Comparison of ENCODE assay signal across 16 cellular contexts in genomic region chr6:152572395-152573061, GRCh38.
DNase-seq lines count a peak whose midpoint lies in the region; ATAC-seq, FAIRE-seq and TF ChIP-seq lines count a peak whose summit lies in the region.
"Had no signal": no experiment of that assay in that cellular context is flagged by ENCODE, and none has a peak within 500 bp of the region (broad histone marks: within the 10 kb centered on the region; RNA-seq: fewer than 3 reads in every experiment).

No MANE protein-coding gene starts in this region.

- no peak overlapping the region for H3K56ac ChIP-seq in IMR-90 (ENCODE audit: extremely low read depth, insufficient read depth, low read length)

- TF ChIP-seq CTCF in A673 (conservative IDR thresholded peaks at IDR 0.05; ENCODE audit: low read depth, low read length): no peak
- TF ChIP-seq CTCF in IMR-90 (conservative IDR thresholded peaks at IDR 0.05; ENCODE audit: low read depth, low read length): no peak
- TF ChIP-seq CTCF in endothelial cell of umbilical vein (IDR thresholded peaks at IDR 0.05; ENCODE audit: extremely low read depth in 1 of 2, insufficient read depth in 1 of 2, low read depth in 1 of 2, low read length in 2 of 2): no peak
- no peak for TF ChIP-seq CTCF in lung (IDR thresholded peaks at IDR 0.05; ENCODE audit: control extremely low read depth, extremely low read depth)
- TF ChIP-seq CTCF in progenitor cell of endocrine pancreas (IDR thresholded peaks at IDR 0.05; ENCODE audit: unreplicated experiment): no peak

- H3K4ac ChIP-seq in IMR-90 (ENCODE audit: low read depth, low read length): no peak overlapping the region

- H2BK5ac ChIP-seq in IMR-90 (ENCODE audit: low read depth, low read length, poor library complexity, severe bottlenecking): no peak overlapping the region

- H3K4me3 Mint-ChIP-seq in progenitor cell of endocrine pancreas (ENCODE audit: low read depth): no peak overlapping the region
- H3K4me3 Mint-ChIP-seq: mesothelial cell of epicardium; stimulated activated memory B cell treated with anti-CD40 and anti-IgM and Interleukin-4, amounts not matched to agents 10 μg/mL and 1 μg/mL and 100 μg/mL, for 72 hours had no signal

- H2AFZ ChIP-seq in IMR-90 (replicated peaks; ENCODE audit: low read length, poor library complexity) (no peak overlapping the region), endothelial cell of umbilical vein (ENCODE audit: low read depth, low read length) (no peak overlapping the region)

- H4K8ac ChIP-seq in IMR-90 (ENCODE audit: low read depth in 2 of 2, low read length in 2 of 2): no peak overlapping the region

- no peak overlapping the region for H2AK9ac ChIP-seq in IMR-90 (replicated peaks; ENCODE audit: low read depth, low read length, poor library complexity)

- H3K9me3 ChIP-seq in A673 (ENCODE audit: low read depth, low read length, poor library complexity, severe bottlenecking): no peaks in the 10 kb centered on the region
- no peaks in the 10 kb centered on the region for H3K9me3 ChIP-seq in IMR-90 (ENCODE audit: control insufficient read depth, insufficient read depth, low read length)
- no peaks in the 10 kb centered on the region for H3K9me3 ChIP-seq in endothelial cell of umbilical vein (replicated peaks; ENCODE audit: control insufficient read depth, insufficient read depth, low read length)
- H3K9me3 ChIP-seq in lung (ENCODE audit: control insufficient read depth in 2 of 2, insufficient read depth in 1 of 2, low read length in 1 of 2): no peaks in the 10 kb centered on the region
- H3K9me3 ChIP-seq: body of pancreas, neutrophil had no signal

- in situ Hi-C loops in IMR-90 (cut with MboI; ENCODE audit: low sequenced_read_pairs): no loop called here

- no peaks in the 10 kb centered on the region for H3K36me3 ChIP-seq in A673 (ENCODE audit: insufficient read depth, low read length, poor library complexity, severe bottlenecking)
- no peaks in the 10 kb centered on the region for H3K36me3 ChIP-seq in IMR-90 (ENCODE audit: control insufficient read depth, insufficient read depth, low read length)
- no peaks in the 10 kb centered on the region for H3K36me3 ChIP-seq in endothelial cell of umbilical vein (ENCODE audit: control insufficient read depth in 2 of 2, extremely low read depth in 1 of 2, insufficient read depth in 2 of 2, low read length in 2 of 2)
- no peaks in the 10 kb centered on the region for H3K36me3 ChIP-seq in lung (ENCODE audit: control insufficient read depth in 2 of 2, insufficient read depth in 2 of 2, low read length in 2 of 2)
- H3K36me3 ChIP-seq: neutrophil had no signal

- H3K79me2 ChIP-seq in endothelial cell of umbilical vein (ENCODE audit: control insufficient read depth, insufficient read depth, low read length): no peaks in the 10 kb centered on the region

- POLR2A ChIA-PET in A673 (lab: Charles Lee; ENCODE audit: low non-redundant PET) (interaction anchor here (0.6 kb wide), 1 partner anchor 289 kb away, joined by 5 read pairs; no protein-coding TSS in a partner anchor), IMR-90 (lab: Charles Lee; ENCODE audit: unreplicated experiment) (no interaction called here), endothelial cell of umbilical vein (lab: Charles Lee) (no interaction called here)

- CTCF ChIA-PET in A673 (lab: Charles Lee) (no interaction called here), IMR-90 (lab: Yijun Ruan, JAX) (no interaction called here), endothelial cell of umbilical vein (lab: Charles Lee) (interaction anchor here (0.9 to 4.1 kb wide), 5 partner anchors 16 to 376 kb away, joined by 3 to 14 read pairs (median 4); no protein-coding TSS in a partner anchor)

- H3K27me3 ChIP-seq in A673 (replicated peaks; ENCODE audit: insufficient read depth, low read depth, low read length, poor library complexity) (no peaks in the 10 kb centered on the region), IMR-90 (ENCODE audit: control insufficient read depth, insufficient read depth, low read length) (no peaks in the 10 kb centered on the region), endothelial cell of umbilical vein (ENCODE audit: control insufficient read depth in 2 of 2, insufficient read depth in 2 of 2, low read length in 2 of 2) (peaks cover 0 to 12% of the 10 kb centered on the region in 2 experiments), lung (ENCODE audit: control insufficient read depth, insufficient read depth) (no peaks in the 10 kb centered on the region)
- H3K27me3 ChIP-seq: body of pancreas, neutrophil had no signal

- no peaks in the 10 kb centered on the region for H3K9me3 Mint-ChIP-seq in progenitor cell of endocrine pancreas (ENCODE audit: low read depth)
- H3K9me3 Mint-ChIP-seq: mesothelial cell of epicardium; stimulated activated memory B cell treated with anti-CD40 and anti-IgM and Interleukin-4, amounts not matched to agents 10 μg/mL and 1 μg/mL and 100 μg/mL, for 72 hours had no signal

- no peak overlapping the region for H2BK15ac ChIP-seq in IMR-90 (ENCODE audit: low read depth, low read length)

- DNase-seq in A673 (ENCODE audit: low spot score) (peak; percentile 78), IMR-90 (peak; percentile 5), endothelial cell of umbilical vein (ENCODE audit: low read depth, low spot score) (peak; percentile 78), lung (ENCODE audit: low spot score) (peak; percentile 37), NCI-H2227 (lab: John Stamatoyannopoulos, UW; ENCODE audit: unreplicated experiment) (no peak), progenitor cell of endocrine pancreas (ENCODE audit: low spot score, unreplicated experiment) (no peak), head of caudate nucleus (no peak)
- DNase-seq: activated CD4-positive, CD25-positive, alpha-beta regulatory T cell; body of pancreas; GF-D8; H7; NCI-H2029 had no signal

- H3K79me1 ChIP-seq in IMR-90 (ENCODE audit: low read depth in 1 of 2, low read length in 2 of 2): no peaks in the 10 kb centered on the region; a peak in 1 of 4 replicates

- peak; percentile 26; the same call in 1 of the 2 replicates for ATAC-seq in IMR-90 (ENCODE audit: low read depth)
- peak; percentile 39 for ATAC-seq in lung (ENCODE audit: insufficient read depth, low FRiP score)
- no peak for ATAC-seq in GM18858 (IDR thresholded peaks at IDR 0.05; ENCODE audit: unreplicated experiment)
- ATAC-seq: body of pancreas; stimulated activated memory B cell treated with anti-CD40 and anti-IgM and Interleukin-4, amounts not matched to agents 10 μg/mL and 1 μg/mL and 100 μg/mL, for 72 hours had no signal

- intact Hi-C loops in A673 (cut with micrococcal nuclease; ENCODE audit: unreplicated experiment): no loop called here
- intact Hi-C loops in IMR-90 (cut with micrococcal nuclease): no loop called here
- intact Hi-C loops in endothelial cell of umbilical vein (cut with micrococcal nuclease): loop anchor here (1.0 to 2.0 kb wide), 2 partner anchors 26 to 99 kb away; no protein-coding TSS in a partner anchor
- intact Hi-C loops in head of caudate nucleus (cut with DNase I): no loop called here

- WGBS in IMR-90 (ENCODE audit: extremely low coverage in 2 of 2, insufficient read length in 1 of 2), 2 experiments: 60% methylated on average over 1 of the region's 7 CpGs; no CpG with 5 or more reads in 1 of the 2 experiments
- 51 to 78% methylated on average over 7 of the region's 7 CpGs for WGBS in lung, 2 donors

- H3K18ac ChIP-seq in IMR-90 (ENCODE audit: low read depth, low read length): peak overlapping the region; percentile 68; the same call in 1 of the 2 replicates

- H3K27ac ChIP-seq in A673 (ENCODE audit: low read depth, low read length, poor library complexity, severe bottlenecking): peak overlapping the region; percentile 55
- H3K27ac ChIP-seq in IMR-90 (ENCODE audit: insufficient read depth, low read length): no peak overlapping the region
- H3K27ac ChIP-seq in endothelial cell of umbilical vein (ENCODE audit: insufficient read depth, low read depth, low read length): no peak overlapping the region
- H3K27ac ChIP-seq in lung (ENCODE audit: low read depth in 1 of 2, low read length in 1 of 2): no peak overlapping the region
- H3K27ac ChIP-seq: body of pancreas, neutrophil had no signal

- H3K27ac Mint-ChIP-seq in progenitor cell of endocrine pancreas: no peak overlapping the region
- H3K27ac Mint-ChIP-seq: mesothelial cell of epicardium; stimulated activated memory B cell treated with anti-CD40 and anti-IgM and Interleukin-4, amounts not matched to agents 10 μg/mL and 1 μg/mL and 100 μg/mL, for 72 hours had no signal

- H3K4me3 ChIP-seq in A673 (ENCODE audit: low read depth, low read length, poor library complexity, severe bottlenecking) (no peak overlapping the region), IMR-90 (ENCODE audit: insufficient read depth, low read depth, low read length) (no peak overlapping the region), endothelial cell of umbilical vein (replicated peaks in 1 of 3; ENCODE audit: insufficient read depth in 1 of 3, low read depth in 1 of 3, low read length in 3 of 3) (no peak overlapping the region), lung (no peak overlapping the region)
- H3K4me3 ChIP-seq: body of pancreas had no signal

- no peak overlapping the region for H4K91ac ChIP-seq in IMR-90 (ENCODE audit: insufficient read depth, low read depth, low read length)

- H2BK20ac ChIP-seq in IMR-90 (ENCODE audit: low read depth, low read length): no peak overlapping the region

- no peak overlapping the region for H2AK5ac ChIP-seq in IMR-90 (ENCODE audit: low read depth, low read length)

- H3K23ac ChIP-seq in IMR-90 (ENCODE audit: low read depth, low read length): no peak overlapping the region

- H3K4me2 ChIP-seq in IMR-90 (ENCODE audit: low read depth, low read length) (peak overlapping the region; percentile 62), endothelial cell of umbilical vein (ENCODE audit: insufficient read depth, low read length) (peak overlapping the region; percentile 80)

- H3K36me3 Mint-ChIP-seq in progenitor cell of endocrine pancreas (ENCODE audit: insufficient read depth): no peaks in the 10 kb centered on the region
- H3K36me3 Mint-ChIP-seq: mesothelial cell of epicardium; stimulated activated memory B cell treated with anti-CD40 and anti-IgM and Interleukin-4, amounts not matched to agents 10 μg/mL and 1 μg/mL and 100 μg/mL, for 72 hours had no signal

- TF ChIP-seq RAD21 in IMR-90 (IDR thresholded peaks at IDR 0.05; ENCODE audit: low read length): no peak

- dilution Hi-C loops in IMR-90 (cut with HindIII; ENCODE audit: low sequenced_read_pairs, unreplicated experiment): no loop called here
- dilution Hi-C loops in endothelial cell of umbilical vein (cut with MboI; ENCODE audit: extremely low pct_ligation_motif_present, low sequenced_read_pairs): no loop called here

- no peaks in the 10 kb centered on the region for H3K4me1 Mint-ChIP-seq in progenitor cell of endocrine pancreas (ENCODE audit: low read depth)
- H3K4me1 Mint-ChIP-seq: stimulated activated memory B cell treated with anti-CD40 and anti-IgM and Interleukin-4, amounts not matched to agents 10 μg/mL and 1 μg/mL and 100 μg/mL, for 72 hours had no signal

- H3K9ac ChIP-seq in IMR-90 (ENCODE audit: low read depth, low read length) (no peak overlapping the region), endothelial cell of umbilical vein (replicated peaks; ENCODE audit: extremely low read depth, insufficient read depth, low read length) (no peak overlapping the region)

- H3K4me1 ChIP-seq in A673 (ENCODE audit: insufficient read depth, low read length, poor library complexity, severe bottlenecking) (peaks cover 61% of the 10 kb centered on the region), IMR-90 (ENCODE audit: control insufficient read depth, insufficient read depth, low read length) (peaks cover 7% of the 10 kb centered on the region), endothelial cell of umbilical vein (ENCODE audit: control insufficient read depth, extremely low read depth, insufficient read depth, low read length) (peaks cover 19% of the 10 kb centered on the region), lung (ENCODE audit: control insufficient read depth in 2 of 2, insufficient read depth in 2 of 2, low read length in 2 of 2) (peaks cover 0 to 2% of the 10 kb centered on the region in 2 donors)

- peak; percentile 61 for FAIRE-seq in endothelial cell of umbilical vein (lab: Jason Lieb, UNC)

- H3K14ac ChIP-seq in IMR-90 (replicated peaks; ENCODE audit: low read depth, low read length): no peak overlapping the region

- TF ChIP-seq POLR2A in IMR-90 (IDR thresholded peaks at IDR 0.05; ENCODE audit: low read depth, low read length): no peak
- no peak for TF ChIP-seq POLR2A in endothelial cell of umbilical vein (IDR thresholded peaks at IDR 0.05; ENCODE audit: low read depth, low read length)

- H4K5ac ChIP-seq in IMR-90 (ENCODE audit: low read depth, low read length): no peak overlapping the region; the same call in 1 of the 2 replicates

- no peaks in the 10 kb centered on the region for H4K20me1 ChIP-seq in IMR-90 (ENCODE audit: insufficient read depth, low read length)
- no peaks in the 10 kb centered on the region for H4K20me1 ChIP-seq in endothelial cell of umbilical vein (replicated peaks; ENCODE audit: control insufficient read depth, extremely low read depth, insufficient read depth, low read length)

- H2BK120ac ChIP-seq in IMR-90 (ENCODE audit: low read depth, low read length): 0 out of 2 replicates have a peak overlapping the region, but pooled peaks have one; percentile 45

- BruUV-seq in A673 (replicated peaks; lab: Mats Ljungman, UMichigan) (no TSS peak), IMR-90 (replicated peaks; lab: Mats Ljungman, UMichigan) (no TSS peak), endothelial cell of umbilical vein (replicated peaks; lab: Mats Ljungman, UMichigan) (TSS peak; percentile 75)

- H3K9me1 ChIP-seq in IMR-90 (ENCODE audit: insufficient read depth, low read length): no peaks in the 10 kb centered on the region; the same call in 1 of the 2 replicates
- H3K9me1 ChIP-seq in endothelial cell of umbilical vein (replicated peaks; ENCODE audit: control insufficient read depth, extremely low read depth, insufficient read depth, low read length): no peaks in the 10 kb centered on the region

- no peaks in the 10 kb centered on the region for H3K27me3 Mint-ChIP-seq in progenitor cell of endocrine pancreas

Comparison
In these comparisons a context has a peak if more than half of its experiments do, and no peak if none do; other contexts are left out.
1. DNase-seq: peak in A673 (single experiment), IMR-90 (single experiment), endothelial cell of umbilical vein (single experiment) and lung (single experiment); none in NCI-H2227 (single experiment), progenitor cell of endocrine pancreas (single experiment) and head of caudate nucleus (0 of 42).